Comparison of ENCODE assay signal across 9 cellular contexts in the genomic region with DNA sequence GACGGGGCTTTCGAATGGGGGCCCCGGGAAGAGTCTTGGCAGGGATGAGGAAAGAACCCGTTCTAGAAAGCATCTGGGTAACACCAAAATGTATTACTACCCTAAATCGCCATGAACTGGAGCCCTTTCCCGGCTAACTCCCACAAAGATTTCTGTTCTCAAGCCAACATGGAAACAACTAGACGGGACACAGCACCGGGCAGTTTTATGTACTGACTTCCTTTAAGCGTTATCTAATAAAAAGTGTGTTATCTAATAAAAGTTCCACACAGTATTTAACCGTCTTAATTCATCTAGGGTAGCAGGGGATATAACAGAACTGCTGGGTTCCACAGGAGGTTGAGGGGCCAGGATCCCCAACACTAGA. TPM values are rescaled to one million over a fixed set of nuclear protein-coding genes. Genes with fewer than 3 reads are reported as not detected.
DNase-seq lines count a peak whose midpoint lies in the region; ATAC-seq and FAIRE-seq lines count a peak whose summit lies in the region.
"Had no signal": no experiment of that assay in that cellular context is flagged by ENCODE, and none has a peak within 500 bp of the region (broad histone marks: within the 10 kb centered on the region; RNA-seq: fewer than 3 reads in every experiment).

No MANE protein-coding gene starts in this region.

- H3K4me3 ChIP-seq in right cardiac atrium (ENCODE audit: low read length) (peak overlapping the region; percentile 58), small intestine (ENCODE audit: low read depth in 1 of 2, low read length in 2 of 2) (peak overlapping the region; percentile 41 to 61)

- no peak for FAIRE-seq in small intestine (lab: Jason Lieb, UNC)

- peaks cover 5 to 23% of the 10 kb centered on the region in 2 donors for H3K36me3 Mint-ChIP-seq in activated naive CD4-positive, alpha-beta T cell treated with anti-CD3 and anti-CD28 coated beads, Interleukin-2, amount 50 U/mL, for 72 hours

- DNase-seq in activated naive CD4-positive, alpha-beta T cell treated with anti-CD3 and anti-CD28 coated beads, Interleukin-2, amount 50 U/mL, for 72 hours (ENCODE audit: low spot score in 2 of 2) = no peak
- DNase-seq in right cardiac atrium (no peak), small intestine (peak; percentile 21), cerebellar nuclear complex (lab: John Stamatoyannopoulos, UW) (no peak), NCI-H2196 treated with DMSO at 0.1 percent for 48 hours (lab: John Stamatoyannopoulos, UW; ENCODE audit: unreplicated experiment) (no peak), middle frontal gyrus (ENCODE audit: extremely low spot score, low spot score) (no peak)

- H3K4me1 ChIP-seq in right cardiac atrium (ENCODE audit: control insufficient read depth, insufficient read depth, low read length) = peaks cover 10% of the 10 kb centered on the region
- peaks cover 2 to 8% of the 10 kb centered on the region in 2 donors for H3K4me1 ChIP-seq in small intestine (ENCODE audit: control insufficient read depth in 2 of 2, insufficient read depth in 1 of 2, low read depth in 1 of 2, low read length in 1 of 2)

- H3K27ac ChIP-seq in right cardiac atrium (ENCODE audit: low read length) (peak overlapping the region; percentile 75), small intestine (ENCODE audit: low read depth in 1 of 2, low read length in 1 of 2) (peak overlapping the region; percentile 64 to 98)

- 4% methylated on average over 10 of the region's 10 CpGs for WGBS in right cardiac atrium
- WGBS in small intestine, 3 donors = 12 to 16% (median 12%) methylated on average over 10 of the region's 10 CpGs

- H3K9me3 ChIP-seq in right cardiac atrium (ENCODE audit: control insufficient read depth, low read length) = no peaks in the 10 kb centered on the region
- no peaks in the 10 kb centered on the region for H3K9me3 ChIP-seq in small intestine (ENCODE audit: control insufficient read depth, low read depth)

- peak overlapping the region; percentile 84 to 93 for H3K27ac Mint-ChIP-seq in activated naive CD4-positive, alpha-beta T cell treated with anti-CD3 and anti-CD28 coated beads, Interleukin-2, amount 50 U/mL, for 72 hours

- no peaks in the 10 kb centered on the region for H3K9me3 Mint-ChIP-seq in activated naive CD4-positive, alpha-beta T cell treated with anti-CD3 and anti-CD28 coated beads, Interleukin-2, amount 50 U/mL, for 72 hours
- H3K9me3 Mint-ChIP-seq: brain had no signal

- H3K36me3 ChIP-seq in small intestine (ENCODE audit: control insufficient read depth in 2 of 2, insufficient read depth in 2 of 2, low read length in 2 of 2) = peaks cover 2 to 9% of the 10 kb centered on the region in 2 donors

- intact Hi-C loops in right cardiac atrium (cut with DNase I) = loop anchor here in 3 of 4 donors (2.0 to 5.0 kb wide), 2 partner anchors 105 kb away; a partner anchor contains a TSS

- H3K27me3 ChIP-seq in right cardiac atrium (ENCODE audit: control insufficient read depth, insufficient read depth) (no peaks in the 10 kb centered on the region), small intestine (ENCODE audit: control insufficient read depth in 2 of 2, insufficient read depth in 2 of 2, low read length in 2 of 2) (no peaks in the 10 kb centered on the region)

- ATAC-seq in GM21360 (IDR thresholded peaks at IDR 0.05; ENCODE audit: unreplicated experiment) (peak; percentile 4), right cardiac atrium (peak; percentile 26 to 32), HG03097 (IDR thresholded peaks at IDR 0.05; ENCODE audit: low FRiP score, unreplicated experiment) (no peak)
- ATAC-seq in activated naive CD4-positive, alpha-beta T cell treated with anti-CD3 and anti-CD28 coated beads, Interleukin-2, amount 50 U/mL, for 72 hours = no peak

RNA-seq across cellular contexts. Expression of a gene that starts 0.3 kb away (rescaled TPM):
- 1 to 10 TPM; 4.3 to 5.4 TPM for total RNA-seq in activated naive CD4-positive, alpha-beta T cell treated with anti-CD3 and anti-CD28 coated beads, Interleukin-2, amount 50 U/mL, for 72 hours
- 1 to 10 TPM; 3.2 to 3.8 (median 3.4) TPM for total RNA-seq in right cardiac atrium
- polyA plus RNA-seq in right cardiac atrium (3.9 TPM), small intestine (10 to 100 TPM in 1 of 3 donors, 1 to 10 TPM in 2; 4.5 to 11.1 (median 4.6) TPM)

Comparison
In these comparisons a context has a peak if more than half of its experiments do, and no peak if none do; other contexts are left out.
1. ATAC-seq: peak in GM21360 (single experiment) and right cardiac atrium (2 of 2); none in activated naive CD4-positive, alpha-beta T cell treated with anti-CD3 and anti-CD28 coated beads, Interleukin-2, amount 50 U/mL, for 72 hours (0 of 2) and HG03097 (single experiment).